Comparison of ENCODE assay signal across 23 cellular contexts in genomic region chr3:63905731-63906620, GRCh38. TPM values are rescaled to one million over a fixed set of nuclear protein-coding genes. Genes with fewer than 3 reads are reported as not detected.
DNase-seq lines count a peak whose midpoint lies in the region; ATAC-seq and TF ChIP-seq lines count a peak whose summit lies in the region.
"Had no signal": no experiment of that assay in that cellular context is flagged by ENCODE, and none has a peak within 500 bp of the region (broad histone marks: within the 10 kb centered on the region; RNA-seq: fewer than 3 reads in every experiment).

No MANE protein-coding gene starts in this region.

- H3K4me1 Mint-ChIP-seq in CD8-positive, alpha-beta T cell (ENCODE audit: low read depth) = peaks cover 12% of the 10 kb centered on the region

- H3K9me3 ChIP-seq in CD8-positive, alpha-beta T cell (ENCODE audit: low read length) = no peaks in the 10 kb centered on the region
- H3K9me3 ChIP-seq in IMR-90 (ENCODE audit: control insufficient read depth, insufficient read depth, low read length) (no peaks in the 10 kb centered on the region), osteoblast (ENCODE audit: low read depth, low read length) (no peaks in the 10 kb centered on the region), PC-3 (ENCODE audit: low read length) (no peaks in the 10 kb centered on the region)
- H3K9me3 ChIP-seq: MG63 had no signal

- intact Hi-C loops in CD8-positive, alpha-beta T cell (cut with DNase I, micrococcal nuclease) = no loop called here
- intact Hi-C loops in IMR-90 (cut with micrococcal nuclease) = no loop called here
- intact Hi-C loops in left colon (cut with DNase I, micrococcal nuclease) = loop anchor here in 1 of 2 donors (10.0 kb wide), 1 partner anchor 89 kb away; no protein-coding TSS in a partner anchor
- intact Hi-C loops in PC-3 (cut with micrococcal nuclease) = no loop called here

- H3K4me3 Mint-ChIP-seq in CD8-positive, alpha-beta T cell = no peak overlapping the region

- H3K4ac ChIP-seq in IMR-90 (ENCODE audit: low read depth, low read length) = no peak overlapping the region

- H3K14ac ChIP-seq in IMR-90 (replicated peaks; ENCODE audit: low read depth, low read length) = no peak overlapping the region

- H3K27ac ChIP-seq in CD8-positive, alpha-beta T cell (ENCODE audit: low read depth, low read length) = no peak overlapping the region
- H3K27ac ChIP-seq in IMR-90 (ENCODE audit: insufficient read depth, low read length) (no peak overlapping the region), osteoblast (ENCODE audit: low read depth, low read length) (no peak overlapping the region), PC-3 (ENCODE audit: low read length) (no peak overlapping the region)
- H3K27ac ChIP-seq: SK-N-MC had no signal

- POLR2A ChIA-PET in CD8-positive, alpha-beta T cell (lab: Charles Lee) = interaction anchor here (1.2 kb wide), 1 partner anchor 22 kb away, joined by 4 read pairs; no protein-coding TSS in a partner anchor
- POLR2A ChIA-PET in IMR-90 (lab: Charles Lee; ENCODE audit: unreplicated experiment) = no interaction called here
- POLR2A ChIA-PET in PC-3 (lab: Charles Lee; ENCODE audit: unreplicated experiment) = no interaction called here

- no peak overlapping the region for H3K4me3 ChIP-seq in CD8-positive, alpha-beta T cell (ENCODE audit: low read depth, low read length)
- no peak overlapping the region for H3K4me3 ChIP-seq in IMR-90 (ENCODE audit: insufficient read depth, low read depth, low read length)
- no peak overlapping the region for H3K4me3 ChIP-seq in osteoblast (ENCODE audit: insufficient read depth, low read length)
- no peak overlapping the region for H3K4me3 ChIP-seq in PC-3 (ENCODE audit: low read length)
- H3K4me3 ChIP-seq: GM12878, MG63, SK-N-MC had no signal

- no peak overlapping the region for H3K18ac ChIP-seq in IMR-90 (ENCODE audit: low read depth, low read length)

- no TSS peak for BruUV-seq in IMR-90 (replicated peaks; lab: Mats Ljungman, UMichigan)
- no TSS peak for BruUV-seq in PC-3 (replicated peaks; lab: Mats Ljungman, UMichigan)

- H3K36me3 ChIP-seq in CD8-positive, alpha-beta T cell (ENCODE audit: insufficient read depth, low read length) = no peaks in the 10 kb centered on the region
- H3K36me3 ChIP-seq in IMR-90 (ENCODE audit: control insufficient read depth, insufficient read depth, low read length) = no peaks in the 10 kb centered on the region
- peaks cover 4% of the 10 kb centered on the region for H3K36me3 ChIP-seq in osteoblast (ENCODE audit: insufficient read depth, low read length)
- no peaks in the 10 kb centered on the region for H3K36me3 ChIP-seq in PC-3 (ENCODE audit: low read depth, low read length)
- H3K36me3 ChIP-seq: MG63 had no signal

- peaks cover 5% of the 10 kb centered on the region; the same call in 1 of the 2 replicates for H3K9me1 ChIP-seq in IMR-90 (ENCODE audit: insufficient read depth, low read length)

- no peak overlapping the region for H2BK5ac ChIP-seq in IMR-90 (ENCODE audit: low read depth, low read length, poor library complexity, severe bottlenecking)

- peaks cover 7% of the 10 kb centered on the region; the same call in 1 of the 2 replicates for H4K20me1 ChIP-seq in IMR-90 (ENCODE audit: insufficient read depth, low read length)
- no peaks in the 10 kb centered on the region for H4K20me1 ChIP-seq in osteoblast (ENCODE audit: insufficient read depth, low read length)
- H4K20me1 ChIP-seq in PC-3 (ENCODE audit: low read length) = no peaks in the 10 kb centered on the region

- no peaks in the 10 kb centered on the region for H3K27me3 Mint-ChIP-seq in CD8-positive, alpha-beta T cell (ENCODE audit: low read depth)

- TF ChIP-seq POLR2A in IMR-90 (IDR thresholded peaks at IDR 0.05; ENCODE audit: low read depth, low read length) = no peak

- CTCF ChIA-PET in CD8-positive, alpha-beta T cell (lab: Charles Lee) = no interaction called here
- CTCF ChIA-PET in IMR-90 (lab: Yijun Ruan, JAX) (interaction anchor here (0.6 kb wide), 1 partner anchor 556 kb away, joined by 3 read pairs; no protein-coding TSS in a partner anchor), PC-3 (lab: Charles Lee) (no interaction called here)

- ATAC-seq in CD8-positive, alpha-beta T cell = no peak
- ATAC-seq in IMR-90 (ENCODE audit: low read depth) (no peak), left colon (peak; percentile 78), HG03039 (IDR thresholded peaks at IDR 0.05; ENCODE audit: unreplicated experiment) (no peak), PC-3 (no peak)
- ATAC-seq: GM12878, Right ventricle myocardium inferior had no signal

- dilution Hi-C loops in IMR-90 (cut with HindIII; ENCODE audit: low sequenced_read_pairs, unreplicated experiment) = no loop called here

- no peak for TF ChIP-seq CTCF in CD8-positive, alpha-beta T cell (IDR thresholded peaks at IDR 0.05)
- no peak for TF ChIP-seq CTCF in IMR-90 (conservative IDR thresholded peaks at IDR 0.05; ENCODE audit: low read depth, low read length)
- no peak for TF ChIP-seq CTCF in osteoblast (IDR thresholded peaks at IDR 0.05; ENCODE audit: extremely low read depth, low read depth, low read length)
- no peak for TF ChIP-seq CTCF in PC-3 (conservative IDR thresholded peaks at IDR 0.05; ENCODE audit: low read depth, low read length)

- in situ Hi-C loops in IMR-90 (cut with MboI; ENCODE audit: low sequenced_read_pairs) = no loop called here

- no peak for DNase-seq in CD8-positive, alpha-beta T cell
- no peak for DNase-seq in IMR-90
- DNase-seq in left colon = no peak
- peak; percentile 54 for DNase-seq in osteoblast (ENCODE audit: insufficient read length, low spot score, missing footprints)
- DNase-seq in PC-3 = no peak
- no peak for DNase-seq in NCI-H82 (lab: John Stamatoyannopoulos, UW)
- DNase-seq: C1 segment of cervical spinal cord; DMS53; EL; Kasumi-1; MG63; NCI-H1048; NCI-H1436 treated with DMSO at 0.1 percent for 48 hours; NCI-H2029; NCI-H2171; NCI-H526 treated with DMSO at 0.1 percent for 48 hours; NK-92 treated with Interleukin-12 subunit alpha and Interleukin-12 subunit beta, amount 100 ng/mL, for 24 hours had no signal

- H2AK5ac ChIP-seq in IMR-90 (ENCODE audit: low read depth, low read length) = no peak overlapping the region

- H3K79me2 ChIP-seq in osteoblast (ENCODE audit: insufficient read depth, low read length) (peaks cover 53% of the 10 kb centered on the region), PC-3 (ENCODE audit: low read length) (peaks cover 6% of the 10 kb centered on the region)

- peaks cover 26% of the 10 kb centered on the region for H3K36me3 Mint-ChIP-seq in CD8-positive, alpha-beta T cell

- H3K9me3 Mint-ChIP-seq in CD8-positive, alpha-beta T cell = no peaks in the 10 kb centered on the region

- no peaks in the 10 kb centered on the region for H3F3A ChIP-seq in PC-3 (ENCODE audit: low read length, unreplicated experiment)

- H2AK9ac ChIP-seq in IMR-90 (replicated peaks; ENCODE audit: low read depth, low read length, poor library complexity) = no peak overlapping the region

- no peak overlapping the region for H4K8ac ChIP-seq in IMR-90 (ENCODE audit: low read depth in 2 of 2, low read length in 2 of 2)

- no peak overlapping the region for H2BK15ac ChIP-seq in IMR-90 (ENCODE audit: low read depth, low read length)

- H3K9me2 ChIP-seq in PC-3 (replicated peaks; ENCODE audit: low read length) = no peaks in the 10 kb centered on the region

- H3K79me1 ChIP-seq in IMR-90 (ENCODE audit: low read depth in 1 of 2, low read length in 2 of 2) = peaks cover 15 to 51% of the 10 kb centered on the region in 2 experiments

- H3K56ac ChIP-seq in IMR-90 (ENCODE audit: extremely low read depth, insufficient read depth, low read length) = no peak overlapping the region

- H4K91ac ChIP-seq in IMR-90 (ENCODE audit: insufficient read depth, low read depth, low read length) = no peak overlapping the region

- H3K9ac ChIP-seq in IMR-90 (ENCODE audit: low read depth, low read length) (no peak overlapping the region), PC-3 (ENCODE audit: low read length) (no peak overlapping the region)

- H3K27me3 ChIP-seq in CD8-positive, alpha-beta T cell (ENCODE audit: insufficient read depth, low read length) = no peaks in the 10 kb centered on the region
- no peaks in the 10 kb centered on the region for H3K27me3 ChIP-seq in IMR-90 (ENCODE audit: control insufficient read depth, insufficient read depth, low read length)
- no peaks in the 10 kb centered on the region for H3K27me3 ChIP-seq in osteoblast (ENCODE audit: insufficient read depth, low read length)
- H3K27me3 ChIP-seq in PC-3 (ENCODE audit: low read length) = no peaks in the 10 kb centered on the region
- H3K27me3 ChIP-seq: MG63 had no signal

- H4K5ac ChIP-seq in IMR-90 (ENCODE audit: low read depth, low read length) = no peak overlapping the region

- no peak overlapping the region for H2BK20ac ChIP-seq in IMR-90 (ENCODE audit: low read depth, low read length)

- peak overlapping the region; percentile 28 for H3K27ac Mint-ChIP-seq in CD8-positive, alpha-beta T cell

- WGBS in IMR-90 (ENCODE audit: extremely low coverage in 2 of 2, insufficient read length in 1 of 2), 2 experiments = no CpG with 5 or more reads among the region's 4 CpGs

- H3K4me2 ChIP-seq in IMR-90 (ENCODE audit: low read depth, low read length) (no peak overlapping the region), osteoblast (ENCODE audit: insufficient read depth, low read length) (no peak overlapping the region), PC-3 (ENCODE audit: low read length) (no peak overlapping the region)

- H2AFZ ChIP-seq in IMR-90 (replicated peaks; ENCODE audit: low read length, poor library complexity) (no peak overlapping the region), osteoblast (ENCODE audit: low read length) (no peak overlapping the region), PC-3 (ENCODE audit: low read length) (no peak overlapping the region)

- peaks cover 4% of the 10 kb centered on the region for H3K4me1 ChIP-seq in CD8-positive, alpha-beta T cell (ENCODE audit: insufficient read depth, low read length)
- H3K4me1 ChIP-seq in IMR-90 (ENCODE audit: control insufficient read depth, insufficient read depth, low read length) (peaks cover 5% of the 10 kb centered on the region), osteoblast (ENCODE audit: insufficient read depth, low read length) (peaks cover 19% of the 10 kb centered on the region), PC-3 (ENCODE audit: insufficient read depth, low read length) (peaks cover 8% of the 10 kb centered on the region; the same call in 1 of the 2 replicates)

- H2BK120ac ChIP-seq in IMR-90 (ENCODE audit: low read depth, low read length) = no peak overlapping the region

- H3K23ac ChIP-seq in IMR-90 (ENCODE audit: low read depth, low read length) = peak overlapping the region; percentile 15; the same call in 1 of the 2 replicates

- TF ChIP-seq RAD21 in IMR-90 (IDR thresholded peaks at IDR 0.05; ENCODE audit: low read length) = no peak

RNA-seq across cellular contexts. Expression of gene SCAANT1, which starts 6.2 kb away (rescaled TPM):
- not detected for total RNA-seq in CD8-positive, alpha-beta T cell
- total RNA-seq in IMR-90 (2012; rRNA removed) (not detected in 2 replicates), left colon (not detected), osteoblast (not detected in 2 replicates), PC-3 (2014; rRNA removed) (not detected in 2 replicates)
- not detected in 2 replicates for polyA plus RNA-seq in IMR-90 (2012; rRNA removed)
- polyA plus RNA-seq in IMR-90 (2012; cell fraction: cytosol; rRNA removed) = not detected in 2 replicates
- not detected in 2 replicates for polyA plus RNA-seq in IMR-90 (2012; cell fraction: nucleus; rRNA removed; ENCODE audit: low replicate concordance)
- total RNA-seq: H1, HT-29, Right ventricle myocardium inferior had no signal
- polyA plus RNA-seq: H1 had no signal

RNA-seq across cellular contexts. Expression of gene ATXN7, which starts 42.3 kb away (rescaled TPM):
- 100 to 1,000 TPM; 273 to 278 TPM for total RNA-seq in CD8-positive, alpha-beta T cell
- total RNA-seq in IMR-90 (2012; rRNA removed) (11.9 and 13.6 TPM in 2 replicates), left colon (10 to 100 TPM; 32.4 to 45.9 TPM), osteoblast (14.4 and 17.0 TPM in 2 replicates), PC-3 (2014; rRNA removed) (3.6 and 6.3 TPM in 2 replicates)
- 8.6 and 11.3 TPM in 2 replicates for polyA plus RNA-seq in IMR-90 (2012; rRNA removed)
- 3.4 and 4.2 TPM in 2 replicates for polyA plus RNA-seq in IMR-90 (2012; cell fraction: cytosol; rRNA removed)
- polyA plus RNA-seq in IMR-90 (2012; cell fraction: nucleus; rRNA removed; ENCODE audit: low replicate concordance) = 32.4 and 57.9 TPM in 2 replicates

RNA-seq across cellular contexts. Expression of gene THOC7, which starts 42.4 kb away (rescaled TPM):
- 10 to 100 TPM; 23.0 to 25.5 TPM for total RNA-seq in CD8-positive, alpha-beta T cell
- 25.8 and 51.7 TPM in 2 replicates for total RNA-seq in IMR-90 (2012; rRNA removed)
- polyA plus RNA-seq in IMR-90 (2012; rRNA removed) = 43.5 and 55.9 TPM in 2 replicates
- polyA plus RNA-seq in IMR-90 (2012; cell fraction: cytosol; rRNA removed) = 5.6 and 12.9 TPM in 2 replicates
- 0.88 and 13.1 TPM in 2 replicates for polyA plus RNA-seq in IMR-90 (2012; cell fraction: nucleus; rRNA removed; ENCODE audit: low replicate concordance)
- total RNA-seq in left colon = 10 to 100 TPM; 54.0 to 62.1 TPM
- 34.8 and 42.3 TPM in 2 replicates for total RNA-seq in osteoblast
- total RNA-seq in PC-3 (2014; rRNA removed) = 26.7 and 41.8 TPM in 2 replicates

Comparison
In these comparisons a context has a peak if more than half of its experiments do, and no peak if none do; other contexts are left out.
1. RNA of gene ATXN7, which starts 42.3 kb away (total RNA-seq): 273 to 278 TPM in CD8-positive, alpha-beta T cell; 32.4 to 45.9 TPM in left colon, 14.4 to 17.0 TPM in osteoblast, 11.9 to 13.6 TPM in IMR-90 and 3.6 to 6.3 TPM in PC-3; every median in the first group is over 4 times any median in the second.